In genomic region chr3:141508067-141508436, GRCh38 we compare ENCODE assay signal across 17 cellular contexts. TPM values are rescaled to one million over a fixed set of nuclear protein-coding genes. Genes with fewer than 3 reads are reported as not detected.
DNase-seq lines count a peak whose midpoint lies in the region; ATAC-seq and TF ChIP-seq lines count a peak whose summit lies in the region.
"Had no signal": no experiment of that assay in that cellular context is flagged by ENCODE, and none has a peak within 500 bp of the region (broad histone marks: within the 10 kb centered on the region; RNA-seq: fewer than 3 reads in every experiment).

No MANE protein-coding gene starts in this region.

- H3K27me3 Mint-ChIP-seq in activated CD4-positive, alpha-beta T cell treated with anti-CD3 and anti-CD28 coated beads, Interleukin-2, amount 10 ng/mL, durations not matched to agents 24 days and 14 days: no peaks in the 10 kb centered on the region
- no peaks in the 10 kb centered on the region for H3K27me3 Mint-ChIP-seq in CD8-positive, alpha-beta T cell (ENCODE audit: low read depth)
- no peaks in the 10 kb centered on the region for H3K27me3 Mint-ChIP-seq in activated naive CD8-positive, alpha-beta T cell treated with anti-CD3 and anti-CD28 coated beads for 36 hours
- H3K27me3 Mint-ChIP-seq in naive thymus-derived CD8-positive, alpha-beta T cell: no peaks in the 10 kb centered on the region
- H3K27me3 Mint-ChIP-seq: B cell had no signal

- peak; percentile 14 for DNase-seq in activated CD4-positive, alpha-beta T cell treated with anti-CD3 and anti-CD28 coated beads, Interleukin-2, amount 10 ng/mL, durations not matched to agents 24 days and 14 days
- DNase-seq in activated CD4-positive, alpha-beta T cell treated with anti-CD3 and anti-CD28 coated beads, Interleukin-2, amount 50 U/mL, for 48 hours: no peak
- DNase-seq in CD8-positive, alpha-beta T cell: no peak
- DNase-seq in activated naive CD8-positive, alpha-beta T cell treated with anti-CD3 and anti-CD28 coated beads for 36 hours: no peak
- DNase-seq in naive thymus-derived CD8-positive, alpha-beta T cell: no peak
- no peak for DNase-seq in hepatic stellate cell (ENCODE audit: low spot score)
- no peak for DNase-seq in middle frontal gyrus (ENCODE audit: extremely low spot score, low spot score)
- no peak for DNase-seq in cerebellum (ENCODE audit: low spot score)
- DNase-seq: 8988T, KBM-7, NCI-H1105, NCI-H2081, NCI-H446 treated with DMSO at 0.1 percent for 48 hours, NCI-H69 had no signal

- CTCF ChIA-PET in CD8-positive, alpha-beta T cell (lab: Charles Lee): interaction anchor here (0.7 kb wide), 1 partner anchor 48 kb away, joined by 4 read pairs; no protein-coding TSS in a partner anchor

- H3K4me3 ChIP-seq in CD8-positive, alpha-beta T cell (ENCODE audit: low read depth, low read length): no peak overlapping the region

- no peak for TF ChIP-seq CTCF in CD8-positive, alpha-beta T cell (IDR thresholded peaks at IDR 0.05)

- no peak for ATAC-seq in CD8-positive, alpha-beta T cell
- ATAC-seq in naive thymus-derived CD8-positive, alpha-beta T cell: peak; percentile 42 to 45
- ATAC-seq: HepG2, Panc1 had no signal

- no peak overlapping the region for H3K27ac Mint-ChIP-seq in activated CD4-positive, alpha-beta T cell treated with anti-CD3 and anti-CD28 coated beads, Interleukin-2, amount 10 ng/mL, durations not matched to agents 24 days and 14 days
- peak overlapping the region; percentile 87 for H3K27ac Mint-ChIP-seq in CD8-positive, alpha-beta T cell
- peak overlapping the region; percentile 52 for H3K27ac Mint-ChIP-seq in activated naive CD8-positive, alpha-beta T cell treated with anti-CD3 and anti-CD28 coated beads for 36 hours
- peak overlapping the region; percentile 69 to 91 (median 84) for H3K27ac Mint-ChIP-seq in naive thymus-derived CD8-positive, alpha-beta T cell

- peaks cover 14% of the 10 kb centered on the region for H3K9me3 Mint-ChIP-seq in activated CD4-positive, alpha-beta T cell treated with anti-CD3 and anti-CD28 coated beads, Interleukin-2, amount 10 ng/mL, durations not matched to agents 24 days and 14 days
- H3K9me3 Mint-ChIP-seq in CD8-positive, alpha-beta T cell: no peaks in the 10 kb centered on the region
- H3K9me3 Mint-ChIP-seq in activated naive CD8-positive, alpha-beta T cell treated with anti-CD3 and anti-CD28 coated beads for 36 hours: peaks cover 11% of the 10 kb centered on the region
- peaks cover 0 to 11% (median 0%) of the 10 kb centered on the region in 9 donors for H3K9me3 Mint-ChIP-seq in naive thymus-derived CD8-positive, alpha-beta T cell

- peaks cover 85% of the 10 kb centered on the region for H3K4me1 ChIP-seq in CD8-positive, alpha-beta T cell (ENCODE audit: insufficient read depth, low read length)

- intact Hi-C loops in activated CD4-positive, alpha-beta T cell treated with anti-CD3 and anti-CD28 coated beads, Interleukin-2, amount 10 ng/mL, durations not matched to agents 24 days and 14 days (cut with micrococcal nuclease): no loop called here
- intact Hi-C loops in CD8-positive, alpha-beta T cell (cut with DNase I, micrococcal nuclease): no loop called here

- no peaks in the 10 kb centered on the region for H3K27me3 ChIP-seq in CD8-positive, alpha-beta T cell (ENCODE audit: insufficient read depth, low read length)

- H3K4me3 Mint-ChIP-seq in activated CD4-positive, alpha-beta T cell treated with anti-CD3 and anti-CD28 coated beads, Interleukin-2, amount 10 ng/mL, durations not matched to agents 24 days and 14 days: no peak overlapping the region
- peak overlapping the region; percentile 5 for H3K4me3 Mint-ChIP-seq in CD8-positive, alpha-beta T cell
- H3K4me3 Mint-ChIP-seq in activated naive CD8-positive, alpha-beta T cell treated with anti-CD3 and anti-CD28 coated beads for 36 hours: no peak overlapping the region
- peak overlapping the region in 9 of 10 donors; percentile 11 to 60 (median 49) for H3K4me3 Mint-ChIP-seq in naive thymus-derived CD8-positive, alpha-beta T cell
- H3K4me3 Mint-ChIP-seq: B cell had no signal

- H3K36me3 Mint-ChIP-seq in activated CD4-positive, alpha-beta T cell treated with anti-CD3 and anti-CD28 coated beads, Interleukin-2, amount 10 ng/mL, durations not matched to agents 24 days and 14 days (ENCODE audit: low read depth): peaks cover 47% of the 10 kb centered on the region
- peaks cover 40% of the 10 kb centered on the region for H3K36me3 Mint-ChIP-seq in CD8-positive, alpha-beta T cell
- peaks cover 49% of the 10 kb centered on the region for H3K36me3 Mint-ChIP-seq in activated naive CD8-positive, alpha-beta T cell treated with anti-CD3 and anti-CD28 coated beads for 36 hours
- peaks cover 18 to 34% (median 21%) of the 10 kb centered on the region in 3 donors for H3K36me3 Mint-ChIP-seq in naive thymus-derived CD8-positive, alpha-beta T cell

- H3K27ac ChIP-seq in CD8-positive, alpha-beta T cell (ENCODE audit: low read depth, low read length): no peak overlapping the region

- POLR2A ChIA-PET in CD8-positive, alpha-beta T cell (lab: Charles Lee): no interaction called here
- POLR2A ChIA-PET in naive thymus-derived CD8-positive, alpha-beta T cell (lab: Charles Lee): interaction anchor here (0.7 to 1.0 kb wide), 2 partner anchors 21 to 64 kb away, joined by 3 to 4 read pairs; partner anchors contain the start of gene RASA2

- H3K4me1 Mint-ChIP-seq in activated CD4-positive, alpha-beta T cell treated with anti-CD3 and anti-CD28 coated beads, Interleukin-2, amount 10 ng/mL, durations not matched to agents 24 days and 14 days: peaks cover 26% of the 10 kb centered on the region
- peaks cover 58% of the 10 kb centered on the region for H3K4me1 Mint-ChIP-seq in CD8-positive, alpha-beta T cell (ENCODE audit: low read depth)
- peaks cover 42% of the 10 kb centered on the region for H3K4me1 Mint-ChIP-seq in activated naive CD8-positive, alpha-beta T cell treated with anti-CD3 and anti-CD28 coated beads for 36 hours
- peaks cover 29 to 59% (median 50%) of the 10 kb centered on the region in 4 donors for H3K4me1 Mint-ChIP-seq in naive thymus-derived CD8-positive, alpha-beta T cell

- H3K36me3 ChIP-seq in CD8-positive, alpha-beta T cell (ENCODE audit: insufficient read depth, low read length): peaks cover 5% of the 10 kb centered on the region

- H3K9me3 ChIP-seq in CD8-positive, alpha-beta T cell (ENCODE audit: low read length): no peaks in the 10 kb centered on the region

RNA-seq across cellular contexts. Expression of gene RASA2, which starts 21.2 kb away (rescaled TPM):
- total RNA-seq in activated CD4-positive, alpha-beta T cell treated with anti-CD3 and anti-CD28 coated beads, Interleukin-2, amount 10 ng/mL, durations not matched to agents 24 days and 14 days: 28.0 and 30.2 TPM in 2 replicates
- 10 to 100 TPM; 96.3 to 97.4 TPM for total RNA-seq in CD8-positive, alpha-beta T cell
- 10 to 100 TPM; 36.1 to 40.2 TPM for total RNA-seq in activated naive CD8-positive, alpha-beta T cell treated with anti-CD3 and anti-CD28 coated beads for 36 hours
- total RNA-seq in naive thymus-derived CD8-positive, alpha-beta T cell: 100 to 1,000 TPM; 112 to 124 TPM
- polyA plus RNA-seq in naive thymus-derived CD8-positive, alpha-beta T cell: 10 to 100 TPM; 55.0 to 66.8 (median 57.9) TPM
- 30.3 TPM for total RNA-seq in cerebellum

Comparison
In these comparisons a context has a peak if more than half of its experiments do, and no peak if none do; other contexts are left out.
1. H3K4me3 Mint-ChIP-seq: peak in CD8-positive, alpha-beta T cell (single experiment) and naive thymus-derived CD8-positive, alpha-beta T cell (9 of 10); none in activated CD4-positive, alpha-beta T cell treated with anti-CD3 and anti-CD28 coated beads, Interleukin-2, amount 10 ng/mL, durations not matched to agents 24 days and 14 days (single experiment) and activated naive CD8-positive, alpha-beta T cell treated with anti-CD3 and anti-CD28 coated beads for 36 hours (single experiment).